ENCODE assay signal across 1 cellular context in genomic region chr10:96130326-96130758, GRCh38.
TF ChIP-seq lines count a peak whose summit lies in the region.

No MANE protein-coding gene starts in this region.

TF ChIP-seq in GM12878, 131 proteins besides CTCF, POLR2A, EP300 and RAD21 (continued from another document and continues in another):
- TF ChIP-seq ZNF384 (IDR thresholded peaks at IDR 0.05; ENCODE audit: borderline replicate concordance, low read depth, low read length): no peak
- no peak for TF ChIP-seq ZNF217 (IDR thresholded peaks at IDR 0.05)
- no peak for TF ChIP-seq ZNF207 (IDR thresholded peaks at IDR 0.05; ENCODE audit: borderline replicate concordance)
- TF ChIP-seq USF1 (IDR thresholded peaks at IDR 0.05; ENCODE audit: borderline replicate concordance, extremely low read length, insufficient read depth, low read depth, low read length): no peak
- peak; percentile 48; the same call in 1 of the 2 replicates for TF ChIP-seq TAF1 (IDR thresholded peaks at IDR 0.05; ENCODE audit: borderline replicate concordance, low read depth, low read length)
- no peak for TF ChIP-seq TCF12 (IDR thresholded peaks at IDR 0.05; ENCODE audit: low read depth, low read length)
- TF ChIP-seq SMARCA5 (IDR thresholded peaks at IDR 0.05): no peak
- TF ChIP-seq CBX3 (IDR thresholded peaks at IDR 0.05; ENCODE audit: borderline replicate concordance, low read depth): no peak
- TF ChIP-seq STAT3 (IDR thresholded peaks at IDR 0.05; ENCODE audit: low read depth, low read length): no peak
- TF ChIP-seq SUPT20H (IDR thresholded peaks at IDR 0.05; ENCODE audit: borderline replicate concordance, control insufficient read depth, low read depth, low read length): no peak
- TF ChIP-seq NFXL1 (IDR thresholded peaks at IDR 0.05; ENCODE audit: borderline replicate concordance): no peak
- peak in 1 of 2 experiments; percentile 26; a peak in 2 of 4 replicates for TF ChIP-seq IKZF2 (IDR thresholded peaks at IDR 0.05)
- TF ChIP-seq MAX (IDR thresholded peaks at IDR 0.05; ENCODE audit: low read depth, low read length): peak; percentile 35; the same call in 1 of the 2 replicates
- no peak; the same call in 1 of the 2 replicates for TF ChIP-seq CHD2 (IDR thresholded peaks at IDR 0.05; ENCODE audit: borderline replicate concordance, low read depth, low read length)
- TF ChIP-seq RELB (IDR thresholded peaks at IDR 0.05; ENCODE audit: low read depth): no peak; the same call in 1 of the 2 replicates
- TF ChIP-seq HDGF (IDR thresholded peaks at IDR 0.05): no peak
- no peak for TF ChIP-seq MLLT1 (IDR thresholded peaks at IDR 0.05)
- TF ChIP-seq SMC3 (IDR thresholded peaks at IDR 0.05; ENCODE audit: borderline replicate concordance, low read length): no peak
- TF ChIP-seq IKZF1 (conservative IDR thresholded peaks at IDR 0.05): peak; percentile 63; the same call in 1 of the 2 replicates
- no peak for TF ChIP-seq ZBTB33 (IDR thresholded peaks at IDR 0.05)
- TF ChIP-seq GABPA (IDR thresholded peaks at IDR 0.05; ENCODE audit: low read depth): no peak
- no peak for TF ChIP-seq SMAD1 (IDR thresholded peaks at IDR 0.05; ENCODE audit: low read depth, partially characterized antibody)
- no peak for TF ChIP-seq ETV6 (conservative IDR thresholded peaks at IDR 0.05 in 1 of 2, IDR thresholded peaks at IDR 0.05 in 1 of 2; ENCODE audit: borderline replicate concordance in 1 of 2, low read depth in 1 of 2)
- TF ChIP-seq BMI1 (IDR thresholded peaks at IDR 0.05; ENCODE audit: borderline replicate concordance): 0 out of 2 replicates have a peak, but pooled peaks have one; percentile 18
- TF ChIP-seq CHD1 (IDR thresholded peaks at IDR 0.05; ENCODE audit: low read depth, low read length): 0 out of 2 replicates have a peak, but pooled peaks have one; percentile 59
- no peak for TF ChIP-seq ATF7 (IDR thresholded peaks at IDR 0.05; ENCODE audit: low read depth)
- no peak for TF ChIP-seq EED (IDR thresholded peaks at IDR 0.05; ENCODE audit: low read depth)
- TF ChIP-seq KLF5 (IDR thresholded peaks at IDR 0.05; ENCODE audit: partially characterized antibody): no peak
- TF ChIP-seq CEBPB (IDR thresholded peaks at IDR 0.05; ENCODE audit: borderline replicate concordance in 1 of 2, low read depth in 2 of 2, low read length in 2 of 2): no peak
- no peak for TF ChIP-seq RFX5 (IDR thresholded peaks at IDR 0.05; ENCODE audit: low read depth, low read length)
- TF ChIP-seq E2F4 (IDR thresholded peaks at IDR 0.05; ENCODE audit: low read depth, low read length): peak; percentile 54; the same call in 1 of the 2 replicates
- TF ChIP-seq SREBF1 (IDR thresholded peaks at IDR 0.05; ENCODE audit: low read length): no peak
- TF ChIP-seq ZBTB4 (CRISPR knock-in tag; IDR thresholded peaks at IDR 0.05): no peak
- TF ChIP-seq DPF2 (IDR thresholded peaks at IDR 0.05): no peak
- no peak for TF ChIP-seq E2F8 (IDR thresholded peaks at IDR 0.05; ENCODE audit: low read depth, partially characterized antibody)
- peak; percentile 59; the same call in 1 of the 2 replicates for TF ChIP-seq NKRF (conservative IDR thresholded peaks at IDR 0.05)
- TF ChIP-seq IRF3 (IDR thresholded peaks at IDR 0.05): no peak
- TF ChIP-seq POLR2AphosphoS5 (IDR thresholded peaks at IDR 0.05; ENCODE audit: low read length): peak; percentile 19
- TF ChIP-seq PRDM15 (CRISPR knock-in tag; IDR thresholded peaks at IDR 0.05): no peak
